1 cellular context compared by ENCODE assay signal in the genomic region with DNA sequence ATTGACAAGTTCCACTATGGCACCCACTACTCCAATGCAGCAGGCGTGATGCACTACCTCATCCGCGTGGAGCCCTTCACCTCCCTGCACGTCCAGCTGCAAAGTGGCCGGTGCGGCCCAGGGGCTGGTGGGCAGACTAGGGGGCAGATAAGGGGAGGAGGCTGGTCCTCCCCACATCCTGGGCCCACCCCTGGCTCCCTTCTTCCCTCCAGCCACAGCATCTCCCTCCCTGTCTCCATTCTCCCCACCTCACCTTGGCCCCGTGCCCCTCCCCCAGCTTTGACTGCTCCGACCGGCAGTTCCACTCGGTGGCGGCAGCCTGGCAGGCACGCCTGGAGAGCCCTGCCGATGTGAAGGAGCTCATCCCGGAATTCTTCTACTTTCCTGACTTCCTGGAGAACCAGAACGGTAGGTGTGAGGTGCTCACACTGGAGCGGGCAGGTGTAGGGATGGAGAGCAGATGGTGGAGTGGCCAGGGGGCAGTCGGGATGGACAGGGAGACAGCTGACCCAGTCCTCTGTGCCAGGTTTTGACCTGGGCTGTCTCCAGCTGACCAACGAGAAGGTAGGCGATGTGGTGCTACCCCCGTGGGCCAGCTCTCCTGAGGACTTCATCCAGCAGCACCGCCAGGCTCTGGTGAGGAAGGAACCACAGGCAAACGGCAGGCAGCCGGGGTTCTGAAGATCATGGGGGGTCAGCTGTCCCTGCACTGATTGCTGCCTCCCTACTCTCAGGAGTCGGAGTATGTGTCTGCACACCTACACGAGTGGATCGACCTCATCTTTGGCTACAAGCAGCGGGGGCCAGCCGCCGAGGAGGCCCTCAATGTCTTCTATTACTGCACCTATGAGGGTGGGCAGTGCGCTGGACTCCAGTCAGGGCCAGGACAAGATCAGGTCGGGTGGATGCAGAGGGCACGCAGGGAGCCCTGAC.
TF ChIP-seq lines count a peak whose summit lies in the region.

No MANE protein-coding gene starts in this region.

TF ChIP-seq in endothelial cell of umbilical vein, 7 proteins besides CTCF, POLR2A, EP300 and RAD21:
- TF ChIP-seq, protein P1, sequence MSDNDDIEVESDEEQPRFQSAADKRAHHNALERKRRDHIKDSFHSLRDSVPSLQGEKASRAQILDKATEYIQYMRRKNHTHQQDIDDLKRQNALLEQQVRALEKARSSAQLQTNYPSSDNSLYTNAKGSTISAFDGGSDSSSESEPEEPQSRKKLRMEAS (IDR thresholded peaks at IDR 0.05; ENCODE audit: insufficient read depth, insufficient read length) = no peak
- TF ChIP-seq JUN (IDR thresholded peaks at IDR 0.05; ENCODE audit: borderline replicate concordance, insufficient read depth, insufficient read length, low read depth) (no peak), MYC (IDR thresholded peaks at IDR 0.05; ENCODE audit: low read depth, low read length) (no peak), EZH2 (IDR thresholded peaks at IDR 0.05; ENCODE audit: borderline replicate concordance, low read depth, low read length, severe bottlenecking) (no peak), FOS (IDR thresholded peaks at IDR 0.05; ENCODE audit: borderline replicate concordance, insufficient read depth, low read length) (no peak), POLR2AphosphoS5 (IDR thresholded peaks at IDR 0.05; ENCODE audit: insufficient read depth, low read depth, low read length) (no peak), GATA2 (IDR thresholded peaks at IDR 0.05; ENCODE audit: insufficient read depth, insufficient read length, low read depth, low read length) (no peak)
TF ChIP-seq in endothelial cell of umbilical vein: peak in this region for 0.
